Comparison of ENCODE assay signal across 8 cellular contexts in genomic region chr12:50055831-50056628, GRCh38. TPM values are rescaled to one million over a fixed set of nuclear protein-coding genes. Genes with fewer than 3 reads are reported as not detected.
DNase-seq lines count a peak whose midpoint lies in the region; ATAC-seq and TF ChIP-seq lines count a peak whose summit lies in the region.

No MANE protein-coding gene starts in this region.

- peaks cover 9% of the 10 kb centered on the region for H3K36me3 ChIP-seq in WERI-Rb-1

- H3K9me3 ChIP-seq in WERI-Rb-1 (ENCODE audit: severe bottlenecking), result no peaks in the 10 kb centered on the region

- intact Hi-C loops in left colon (cut with DNase I, micrococcal nuclease), result loop anchor here in 1 of 2 donors (10.0 kb wide), 1 partner anchor 91 kb away; the partner anchor contains the start of gene AQP5

- peak; percentile 65 for ATAC-seq in left colon

- peak overlapping the region; percentile 9; the same call in 1 of the 2 replicates for H3K4me3 ChIP-seq in WERI-Rb-1 (ENCODE audit: low read depth, low read length)

- H3K27ac ChIP-seq in WERI-Rb-1 (no peak overlapping the region), caudate nucleus (ENCODE audit: low read depth, low read length) (peak overlapping the region; percentile 78)

- no peaks in the 10 kb centered on the region for H3K27me3 ChIP-seq in WERI-Rb-1 (ENCODE audit: insufficient read depth, low read depth, severe bottlenecking)

- DNase-seq in NCI-H1105 treated with DMSO at 0.1 percent for 48 hours (lab: John Stamatoyannopoulos, UW) (peak; percentile 28), NCI-H1105 (lab: John Stamatoyannopoulos, UW) (no peak), NAMALWA (ENCODE audit: low spot score) (peak; percentile 62), WERI-Rb-1 (peak; percentile 68), caudate nucleus (lab: John Stamatoyannopoulos, UW) (peak in 52 of 61 donors; percentile 33 to 95 (median 76)), left colon (peak in 1 of 2 donors; percentile 51), GDM1 (lab: John Stamatoyannopoulos, UW) (no peak)
- DNase-seq in stimulated activated CD4-positive, alpha-beta T cell treated with anti-CD3 and anti-CD28 coated beads, Interleukin-4, amount 100 ng/mL, for 48 hours (ENCODE audit: low read depth in 2 of 2), result peak; percentile 42 to 47

- TF ChIP-seq CTCF in WERI-Rb-1 (IDR thresholded peaks at IDR 0.05; ENCODE audit: low read depth, low read length), result peak; percentile 90

RNA-seq across cellular contexts. Expression of gene ASIC1, which starts 1.4 kb away (rescaled TPM):
- 1 to 10 TPM in 1 of 2 donors, under 1 TPM in 1; 0.55 to 1.9 TPM for total RNA-seq in left colon

RNA-seq across cellular contexts. Expression of gene SMARCD1, which starts 29.1 kb away (rescaled TPM):
- 10 to 100 TPM; 35.5 to 41.8 TPM for total RNA-seq in left colon

RNA-seq across cellular contexts. Expression of gene RACGAP1, which starts 30.7 kb away (rescaled TPM):
- 10 to 100 TPM; 20.0 to 25.4 TPM for total RNA-seq in left colon

RNA-seq across cellular contexts. Expression of gene GPD1, which starts 47.8 kb away (rescaled TPM):
- total RNA-seq in left colon, result 1 to 10 TPM; 1.8 to 4.3 TPM

RNA-seq across cellular contexts. Expression of gene COX14, which starts 56.0 kb away (rescaled TPM):
- total RNA-seq in left colon, result 10 to 100 TPM; 90.1 to 91.3 TPM

Comparison
In these comparisons a context has a peak if more than half of its experiments do, and no peak if none do; other contexts are left out.
1. DNase-seq: peak in NCI-H1105 treated with DMSO at 0.1 percent for 48 hours (single experiment), NAMALWA (single experiment), WERI-Rb-1 (single experiment), caudate nucleus (52 of 61) and stimulated activated CD4-positive, alpha-beta T cell treated with anti-CD3 and anti-CD28 coated beads, Interleukin-4, amount 100 ng/mL, for 48 hours (2 of 2); none in NCI-H1105 (single experiment) and GDM1 (single experiment).